Comparison of ENCODE assay signal across 8 cellular contexts in genomic region chr9:6667633-6668280, GRCh38. TPM values are rescaled to one million over a fixed set of nuclear protein-coding genes. Genes with fewer than 3 reads are reported as not detected.
DNase-seq lines count a peak whose midpoint lies in the region; ATAC-seq and TF ChIP-seq lines count a peak whose summit lies in the region.

No MANE protein-coding gene starts in this region.

- H3K36me3 ChIP-seq in OCI-LY1 (ENCODE audit: insufficient read depth, low read length) (no peaks in the 10 kb centered on the region), esophagus muscularis mucosa (no peaks in the 10 kb centered on the region)

- in situ Hi-C loops in GM13977 (cut with MboI; ENCODE audit: low pct_unique_long_range_greater_than_20kb, low sequenced_read_pairs, unreplicated experiment): no loop called here

- H2AFZ ChIP-seq in OCI-LY1 (ENCODE audit: low read length): no peak overlapping the region

- WGBS in esophagus muscularis mucosa: 63% methylated on average over 5 of the region's 5 CpGs

- H3K9ac ChIP-seq in OCI-LY1 (ENCODE audit: low read length): no peak overlapping the region

- H3K79me2 ChIP-seq in OCI-LY1 (ENCODE audit: insufficient read depth, low read length): no peaks in the 10 kb centered on the region

- no peak for TF ChIP-seq EP300 in esophagus muscularis mucosa (IDR thresholded peaks at IDR 0.05)

- H3K9me3 ChIP-seq in OCI-LY1 (ENCODE audit: low read length) (no peaks in the 10 kb centered on the region), esophagus muscularis mucosa (no peaks in the 10 kb centered on the region)

- H3K4me2 ChIP-seq in OCI-LY1 (ENCODE audit: low read length): no peak overlapping the region

- H4K20me1 ChIP-seq in OCI-LY1 (ENCODE audit: insufficient read depth, low read length): no peaks in the 10 kb centered on the region

- TF ChIP-seq CTCF in GM13977 (IDR thresholded peaks at IDR 0.05; ENCODE audit: extremely low read depth, insufficient read depth, missing control alignments): peak; percentile 52
- peak; percentile 81 for TF ChIP-seq CTCF in OCI-LY1 (IDR thresholded peaks at IDR 0.05; ENCODE audit: low read length)
- peak; percentile 27 to 54 (median 39) for TF ChIP-seq CTCF in esophagus muscularis mucosa (IDR thresholded peaks at IDR 0.05)

- H3K4me3 ChIP-seq in OCI-LY1 (ENCODE audit: low read depth, low read length, poor library complexity, severe bottlenecking): no peak overlapping the region
- H3K4me3 ChIP-seq in esophagus muscularis mucosa: no peak overlapping the region

- no peak for TF ChIP-seq POLR2A in esophagus muscularis mucosa (IDR thresholded peaks at IDR 0.05; ENCODE audit: low read depth)

- DNase-seq in AG08395 (ENCODE audit: low spot score) (peak; percentile 46), GM13977 (ENCODE audit: low spot score) (peak; percentile 68), esophagus muscularis mucosa (ENCODE audit: extremely low spot score) (no peak), putamen (ENCODE audit: low spot score) (peak; percentile 32)

- no peak overlapping the region for H3K27ac ChIP-seq in OCI-LY1 (ENCODE audit: low read depth, low read length, poor library complexity, severe bottlenecking)
- no peak overlapping the region for H3K27ac ChIP-seq in esophagus muscularis mucosa (replicated peaks in 1 of 4)

- ATAC-seq in HG03025 (IDR thresholded peaks at IDR 0.05; ENCODE audit: low FRiP score, unreplicated experiment): no peak
- no peak for ATAC-seq in HG02610 (IDR thresholded peaks at IDR 0.05; ENCODE audit: unreplicated experiment)
- no peak for ATAC-seq in HG03139 (IDR thresholded peaks at IDR 0.05; ENCODE audit: unreplicated experiment)

- no peaks in the 10 kb centered on the region for H3K9me2 ChIP-seq in OCI-LY1 (ENCODE audit: low read depth, low read length)

- H3K27me3 ChIP-seq in OCI-LY1 (ENCODE audit: insufficient read depth, low read length): no peaks in the 10 kb centered on the region
- H3K27me3 ChIP-seq in esophagus muscularis mucosa: no peaks in the 10 kb centered on the region

- intact Hi-C loops in esophagus muscularis mucosa (cut with DNase I): loop anchor here (10.0 kb wide), 2 partner anchors 83 to 313 kb away; no protein-coding TSS in a partner anchor

- H3F3A ChIP-seq in OCI-LY1 (ENCODE audit: insufficient read depth, low read length): no peaks in the 10 kb centered on the region

- no peaks in the 10 kb centered on the region for H3K4me1 ChIP-seq in OCI-LY1 (ENCODE audit: insufficient read depth, low read length, severe bottlenecking)
- H3K4me1 ChIP-seq in esophagus muscularis mucosa: no peaks in the 10 kb centered on the region

RNA-seq across cellular contexts. Expression of gene GLDC, which starts 22.2 kb away (rescaled TPM):
- total RNA-seq in esophagus muscularis mucosa: 1 to 10 TPM in 1 of 4 donors, under 1 TPM in 1, not detected in 2; 0.17 to 2.5 TPM
